ENCODE assay signal across 1 cellular context in the genomic region with DNA sequence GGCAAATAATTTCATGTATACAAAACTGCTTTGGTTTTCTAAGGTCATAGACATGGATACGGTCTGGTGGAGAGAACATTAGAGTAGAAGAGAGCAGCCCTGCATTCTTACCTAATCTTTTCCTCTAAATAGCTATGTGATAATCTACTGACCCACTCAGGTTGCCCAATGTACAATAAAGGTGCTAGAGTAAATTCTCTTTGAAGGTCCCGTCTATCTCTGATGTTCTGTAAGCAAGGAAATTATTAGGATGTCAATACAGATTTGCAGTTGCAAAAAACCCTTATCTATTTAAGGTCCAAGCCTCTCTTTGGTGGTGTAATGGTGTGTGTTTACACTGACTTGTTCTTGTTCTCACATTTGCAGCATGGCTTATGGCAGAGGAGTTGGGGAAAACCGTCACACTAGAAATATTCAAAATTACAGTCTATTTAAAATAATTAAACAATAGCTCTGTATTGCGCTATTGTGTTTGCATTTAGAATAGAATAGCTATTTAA.
TF ChIP-seq lines count a peak whose summit lies in the region.

No MANE protein-coding gene starts in this region.

TF ChIP-seq in HepG2, 621 proteins besides CTCF, POLR2A, EP300 and RAD21 (continued from another document and continues in another):
- TF ChIP-seq ELF1 (CRISPR knock-in tag; IDR thresholded peaks at IDR 0.05): peak; percentile 55
- TF ChIP-seq ZNF766 (CRISPR knock-in tag; IDR thresholded peaks at IDR 0.05; ENCODE audit: borderline replicate concordance): no peak; the same call in 1 of the 2 replicates
- TF ChIP-seq NR3C1 (CRISPR knock-in tag; IDR thresholded peaks at IDR 0.05): no peak
- peak; percentile 72; the same call in 1 of the 2 replicates for TF ChIP-seq RXRA (CRISPR knock-in tag; IDR thresholded peaks at IDR 0.05)
- no peak for TF ChIP-seq SCMH1 (CRISPR knock-in tag; IDR thresholded peaks at IDR 0.05; ENCODE audit: borderline replicate concordance)
- TF ChIP-seq HMGXB4 (CRISPR knock-in tag; IDR thresholded peaks at IDR 0.05; ENCODE audit: borderline replicate concordance in 1 of 2, low read depth in 1 of 2): peak; percentile 46 to 73; a peak in 3 of 4 replicates
- no peak for TF ChIP-seq ZNF484 (CRISPR knock-in tag; IDR thresholded peaks at IDR 0.05; ENCODE audit: borderline replicate concordance, low read depth)
- TF ChIP-seq, protein P1, sequence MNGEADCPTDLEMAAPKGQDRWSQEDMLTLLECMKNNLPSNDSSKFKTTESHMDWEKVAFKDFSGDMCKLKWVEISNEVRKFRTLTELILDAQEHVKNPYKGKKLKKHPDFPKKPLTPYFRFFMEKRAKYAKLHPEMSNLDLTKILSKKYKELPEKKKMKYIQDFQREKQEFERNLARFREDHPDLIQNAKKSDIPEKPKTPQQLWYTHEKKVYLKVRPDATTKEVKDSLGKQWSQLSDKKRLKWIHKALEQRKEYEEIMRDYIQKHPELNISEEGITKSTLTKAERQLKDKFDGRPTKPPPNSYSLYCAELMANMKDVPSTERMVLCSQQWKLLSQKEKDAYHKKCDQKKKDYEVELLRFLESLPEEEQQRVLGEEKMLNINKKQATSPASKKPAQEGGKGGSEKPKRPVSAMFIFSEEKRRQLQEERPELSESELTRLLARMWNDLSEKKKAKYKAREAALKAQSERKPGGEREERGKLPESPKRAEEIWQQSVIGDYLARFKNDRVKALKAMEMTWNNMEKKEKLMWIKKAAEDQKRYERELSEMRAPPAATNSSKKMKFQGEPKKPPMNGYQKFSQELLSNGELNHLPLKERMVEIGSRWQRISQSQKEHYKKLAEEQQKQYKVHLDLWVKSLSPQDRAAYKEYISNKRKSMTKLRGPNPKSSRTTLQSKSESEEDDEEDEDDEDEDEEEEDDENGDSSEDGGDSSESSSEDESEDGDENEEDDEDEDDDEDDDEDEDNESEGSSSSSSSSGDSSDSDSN (CRISPR knock-in tag; IDR thresholded peaks at IDR 0.05): no peak
- TF ChIP-seq GATAD1 (CRISPR knock-in tag; IDR thresholded peaks at IDR 0.05): peak; percentile 66; the same call in 1 of the 2 replicates
- TF ChIP-seq ZBTB39 (CRISPR knock-in tag; IDR thresholded peaks at IDR 0.05): peak; percentile 98
- TF ChIP-seq, protein P2, sequence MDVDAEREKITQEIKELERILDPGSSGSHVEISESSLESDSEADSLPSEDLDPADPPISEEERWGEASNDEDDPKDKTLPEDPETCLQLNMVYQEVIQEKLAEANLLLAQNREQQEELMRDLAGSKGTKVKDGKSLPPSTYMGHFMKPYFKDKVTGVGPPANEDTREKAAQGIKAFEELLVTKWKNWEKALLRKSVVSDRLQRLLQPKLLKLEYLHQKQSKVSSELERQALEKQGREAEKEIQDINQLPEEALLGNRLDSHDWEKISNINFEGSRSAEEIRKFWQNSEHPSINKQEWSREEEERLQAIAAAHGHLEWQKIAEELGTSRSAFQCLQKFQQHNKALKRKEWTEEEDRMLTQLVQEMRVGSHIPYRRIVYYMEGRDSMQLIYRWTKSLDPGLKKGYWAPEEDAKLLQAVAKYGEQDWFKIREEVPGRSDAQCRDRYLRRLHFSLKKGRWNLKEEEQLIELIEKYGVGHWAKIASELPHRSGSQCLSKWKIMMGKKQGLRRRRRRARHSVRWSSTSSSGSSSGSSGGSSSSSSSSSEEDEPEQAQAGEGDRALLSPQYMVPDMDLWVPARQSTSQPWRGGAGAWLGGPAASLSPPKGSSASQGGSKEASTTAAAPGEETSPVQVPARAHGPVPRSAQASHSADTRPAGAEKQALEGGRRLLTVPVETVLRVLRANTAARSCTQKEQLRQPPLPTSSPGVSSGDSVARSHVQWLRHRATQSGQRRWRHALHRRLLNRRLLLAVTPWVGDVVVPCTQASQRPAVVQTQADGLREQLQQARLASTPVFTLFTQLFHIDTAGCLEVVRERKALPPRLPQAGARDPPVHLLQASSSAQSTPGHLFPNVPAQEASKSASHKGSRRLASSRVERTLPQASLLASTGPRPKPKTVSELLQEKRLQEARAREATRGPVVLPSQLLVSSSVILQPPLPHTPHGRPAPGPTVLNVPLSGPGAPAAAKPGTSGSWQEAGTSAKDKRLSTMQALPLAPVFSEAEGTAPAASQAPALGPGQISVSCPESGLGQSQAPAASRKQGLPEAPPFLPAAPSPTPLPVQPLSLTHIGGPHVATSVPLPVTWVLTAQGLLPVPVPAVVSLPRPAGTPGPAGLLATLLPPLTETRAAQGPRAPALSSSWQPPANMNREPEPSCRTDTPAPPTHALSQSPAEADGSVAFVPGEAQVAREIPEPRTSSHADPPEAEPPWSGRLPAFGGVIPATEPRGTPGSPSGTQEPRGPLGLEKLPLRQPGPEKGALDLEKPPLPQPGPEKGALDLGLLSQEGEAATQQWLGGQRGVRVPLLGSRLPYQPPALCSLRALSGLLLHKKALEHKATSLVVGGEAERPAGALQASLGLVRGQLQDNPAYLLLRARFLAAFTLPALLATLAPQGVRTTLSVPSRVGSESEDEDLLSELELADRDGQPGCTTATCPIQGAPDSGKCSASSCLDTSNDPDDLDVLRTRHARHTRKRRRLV (CRISPR knock-in tag; IDR thresholded peaks at IDR 0.05): no peak
- peak; percentile 70 for TF ChIP-seq CCDC6 (CRISPR knock-in tag; IDR thresholded peaks at IDR 0.05)
- TF ChIP-seq ZSCAN30 (CRISPR knock-in tag; IDR thresholded peaks at IDR 0.05): no peak
- no peak; the same call in 1 of the 2 replicates for TF ChIP-seq ZSCAN20 (CRISPR knock-in tag; IDR thresholded peaks at IDR 0.05; ENCODE audit: borderline replicate concordance)
- peak; percentile 88; the same call in 1 of the 2 replicates for TF ChIP-seq YEATS4 (CRISPR knock-in tag; IDR thresholded peaks at IDR 0.05; ENCODE audit: borderline replicate concordance)
- peak; percentile 96 for TF ChIP-seq HOXD1 (CRISPR knock-in tag; IDR thresholded peaks at IDR 0.05)
- TF ChIP-seq ARNTL (CRISPR knock-in tag; IDR thresholded peaks at IDR 0.05): peak; percentile 95
- TF ChIP-seq, protein P3, sequence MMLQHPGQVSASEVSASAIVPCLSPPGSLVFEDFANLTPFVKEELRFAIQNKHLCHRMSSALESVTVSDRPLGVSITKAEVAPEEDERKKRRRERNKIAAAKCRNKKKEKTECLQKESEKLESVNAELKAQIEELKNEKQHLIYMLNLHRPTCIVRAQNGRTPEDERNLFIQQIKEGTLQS (CRISPR knock-in tag; IDR thresholded peaks at IDR 0.05): peak; percentile 84
- TF ChIP-seq HMGA1 (CRISPR knock-in tag; conservative IDR thresholded peaks at IDR 0.05): no peak
- TF ChIP-seq KDM2A (CRISPR knock-in tag; IDR thresholded peaks at IDR 0.05; ENCODE audit: borderline replicate concordance, low read depth): no peak
- no peak for TF ChIP-seq POLR2AphosphoS2 (IDR thresholded peaks at IDR 0.05; ENCODE audit: low read depth, low read length)
- TF ChIP-seq FOXA3 (CRISPR knock-in tag; IDR thresholded peaks at IDR 0.05): peak; percentile 100
- TF ChIP-seq TP53 (CRISPR knock-in tag; conservative IDR thresholded peaks at IDR 0.05): peak; percentile 93
- TF ChIP-seq ZNF143 (CRISPR knock-in tag; IDR thresholded peaks at IDR 0.05): no peak
- TF ChIP-seq, protein P4, sequence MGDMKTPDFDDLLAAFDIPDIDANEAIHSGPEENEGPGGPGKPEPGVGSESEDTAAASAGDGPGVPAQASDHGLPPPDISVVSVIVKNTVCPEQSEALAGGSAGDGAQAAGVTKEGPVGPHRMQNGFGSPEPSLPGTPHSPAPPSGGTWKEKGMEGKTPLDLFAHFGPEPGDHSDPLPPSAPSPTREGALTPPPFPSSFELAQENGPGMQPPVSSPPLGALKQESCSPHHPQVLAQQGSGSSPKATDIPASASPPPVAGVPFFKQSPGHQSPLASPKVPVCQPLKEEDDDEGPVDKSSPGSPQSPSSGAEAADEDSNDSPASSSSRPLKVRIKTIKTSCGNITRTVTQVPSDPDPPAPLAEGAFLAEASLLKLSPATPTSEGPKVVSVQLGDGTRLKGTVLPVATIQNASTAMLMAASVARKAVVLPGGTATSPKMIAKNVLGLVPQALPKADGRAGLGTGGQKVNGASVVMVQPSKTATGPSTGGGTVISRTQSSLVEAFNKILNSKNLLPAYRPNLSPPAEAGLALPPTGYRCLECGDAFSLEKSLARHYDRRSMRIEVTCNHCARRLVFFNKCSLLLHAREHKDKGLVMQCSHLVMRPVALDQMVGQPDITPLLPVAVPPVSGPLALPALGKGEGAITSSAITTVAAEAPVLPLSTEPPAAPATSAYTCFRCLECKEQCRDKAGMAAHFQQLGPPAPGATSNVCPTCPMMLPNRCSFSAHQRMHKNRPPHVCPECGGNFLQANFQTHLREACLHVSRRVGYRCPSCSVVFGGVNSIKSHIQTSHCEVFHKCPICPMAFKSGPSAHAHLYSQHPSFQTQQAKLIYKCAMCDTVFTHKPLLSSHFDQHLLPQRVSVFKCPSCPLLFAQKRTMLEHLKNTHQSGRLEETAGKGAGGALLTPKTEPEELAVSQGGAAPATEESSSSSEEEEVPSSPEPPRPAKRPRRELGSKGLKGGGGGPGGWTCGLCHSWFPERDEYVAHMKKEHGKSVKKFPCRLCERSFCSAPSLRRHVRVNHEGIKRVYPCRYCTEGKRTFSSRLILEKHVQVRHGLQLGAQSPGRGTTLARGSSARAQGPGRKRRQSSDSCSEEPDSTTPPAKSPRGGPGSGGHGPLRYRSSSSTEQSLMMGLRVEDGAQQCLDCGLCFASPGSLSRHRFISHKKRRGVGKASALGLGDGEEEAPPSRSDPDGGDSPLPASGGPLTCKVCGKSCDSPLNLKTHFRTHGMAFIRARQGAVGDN (CRISPR knock-in tag; IDR thresholded peaks at IDR 0.05): 0 out of 2 replicates have a peak, but pooled peaks have one; percentile 10
- TF ChIP-seq KDM4B (CRISPR knock-in tag; IDR thresholded peaks at IDR 0.05): peak; percentile 96
- peak; percentile 89 for TF ChIP-seq NR2C2 (CRISPR knock-in tag; IDR thresholded peaks at IDR 0.05; ENCODE audit: borderline replicate concordance)
- no peak for TF ChIP-seq MXI1 (IDR thresholded peaks at IDR 0.05; ENCODE audit: borderline replicate concordance, low read depth, low read length)
- TF ChIP-seq AKAP8 (CRISPR knock-in tag; IDR thresholded peaks at IDR 0.05): 0 out of 2 replicates have a peak, but pooled peaks have one; percentile 54
- TF ChIP-seq AKNA (CRISPR knock-in tag; IDR thresholded peaks at IDR 0.05; ENCODE audit: borderline replicate concordance): no peak
